ENCODE assay signal across 17 cellular contexts in genomic region chr1:22115281-22115680, GRCh38. TPM values are rescaled to one million over a fixed set of nuclear protein-coding genes. Genes with fewer than 3 reads are reported as not detected.
DNase-seq lines count a peak whose midpoint lies in the region; ATAC-seq and TF ChIP-seq lines count a peak whose summit lies in the region.
"Had no signal": no experiment of that assay in that cellular context is flagged by ENCODE, and none has a peak within 500 bp of the region (broad histone marks: within the 10 kb centered on the region; RNA-seq: fewer than 3 reads in every experiment).

No MANE protein-coding gene starts in this region.

- no peaks in the 10 kb centered on the region for H3K9me2 ChIP-seq in GM23338 (ENCODE audit: insufficient read depth)

- no peaks in the 10 kb centered on the region for H3K9me3 ChIP-seq in CD4-positive, CD25-positive, alpha-beta regulatory T cell (ENCODE audit: control insufficient read depth in 2 of 2, low read length in 2 of 2)
- H3K9me3 ChIP-seq: BLaER1 treated with 17β-estradiol and CSF1 and Interleukin-3, amounts not matched to agents 10 nM and 100 nM; gastroesophageal sphincter; tibial nerve had no signal

- no peaks in the 10 kb centered on the region for H3K27me3 Mint-ChIP-seq in CD4-positive, CD25-positive, alpha-beta regulatory T cell
- H3K27me3 Mint-ChIP-seq in GM23338 (ENCODE audit: insufficient read depth, low read depth, poor library complexity) (peaks cover 20% of the 10 kb centered on the region), chondrocyte (ENCODE audit: low read depth) (no peaks in the 10 kb centered on the region), nephron progenitor cell (ENCODE audit: low read depth, poor library complexity) (no peaks in the 10 kb centered on the region)

- H4K20me1 ChIP-seq in GM23338 (replicated peaks; ENCODE audit: insufficient read depth), result peaks cover 21% of the 10 kb centered on the region; the same call in 1 of the 2 replicates

- H3K27me3 ChIP-seq in CD4-positive, CD25-positive, alpha-beta regulatory T cell (ENCODE audit: control insufficient read depth, insufficient read depth, low read length), result no peaks in the 10 kb centered on the region
- H3K27me3 ChIP-seq in GM23338 (ENCODE audit: insufficient read depth), result no peaks in the 10 kb centered on the region
- H3K27me3 ChIP-seq: BLaER1 treated with 17β-estradiol and CSF1 and Interleukin-3, amounts not matched to agents 10 nM and 100 nM; gastroesophageal sphincter; tibial nerve had no signal

- no peaks in the 10 kb centered on the region for H3K4me1 ChIP-seq in CD4-positive, CD25-positive, alpha-beta regulatory T cell (ENCODE audit: control insufficient read depth, insufficient read depth, low read length, poor library complexity, severe bottlenecking)
- peaks cover 5% of the 10 kb centered on the region; the same call in 1 of the 2 replicates for H3K4me1 ChIP-seq in GM23338 (ENCODE audit: insufficient read depth)

- ATAC-seq in CD4-positive, CD25-positive, alpha-beta regulatory T cell (ENCODE audit: low read depth in 2 of 2), result no peak
- no peak for ATAC-seq in GM23338
- no peak for ATAC-seq in HG02938 (IDR thresholded peaks at IDR 0.05; ENCODE audit: unreplicated experiment)
- ATAC-seq: gastroesophageal sphincter, HCT116 had no signal

- H3K36me3 Mint-ChIP-seq in CD4-positive, CD25-positive, alpha-beta regulatory T cell, result peaks cover 24% of the 10 kb centered on the region
- H3K36me3 Mint-ChIP-seq in GM23338 (ENCODE audit: low read depth) (no peaks in the 10 kb centered on the region; the same call in 2 of the 3 replicates), chondrocyte (ENCODE audit: low read depth) (peaks cover 17% of the 10 kb centered on the region), nephron progenitor cell (ENCODE audit: low read depth) (peaks cover 8% of the 10 kb centered on the region)

- intact Hi-C loops in posterior vena cava (cut with DNase I), result loop anchor here (10.0 kb wide), 2 partner anchors 300 to 530 kb away; partner anchors contain the start of gene C1QC (in 1 of the 2)

- TF ChIP-seq CTCF in GM23338 (conservative IDR thresholded peaks at IDR 0.05; ENCODE audit: low read depth in 2 of 2), result no peak
- no peak for TF ChIP-seq CTCF in chondrocyte (IDR thresholded peaks at IDR 0.05)
- no peak for TF ChIP-seq CTCF in nephron progenitor cell (IDR thresholded peaks at IDR 0.05)

- no peak overlapping the region for H2AFZ ChIP-seq in GM23338
- H2AFZ ChIP-seq: PC-9 had no signal

- H3K4me3 Mint-ChIP-seq in CD4-positive, CD25-positive, alpha-beta regulatory T cell, result no peak overlapping the region
- H3K4me3 Mint-ChIP-seq in GM23338 (no peak overlapping the region; the same call in 2 of the 3 replicates), chondrocyte (ENCODE audit: unreplicated experiment) (no peak overlapping the region), nephron progenitor cell (peak overlapping the region; percentile 5)

- no peak overlapping the region for H3K4me3 ChIP-seq in CD4-positive, CD25-positive, alpha-beta regulatory T cell (ENCODE audit: low read depth, low read length)
- H3K4me3 ChIP-seq in GM23338, result no peak overlapping the region
- H3K4me3 ChIP-seq: BLaER1 treated with 17β-estradiol and CSF1 and Interleukin-3, amounts not matched to agents 10 nM and 100 nM; gastroesophageal sphincter; PC-9; tibial nerve had no signal

- DNase-seq in CD4-positive, CD25-positive, alpha-beta regulatory T cell, result no peak
- DNase-seq in GM23338 (ENCODE audit: low spot score) (no peak), chondrocyte (ENCODE audit: low spot score) (no peak), nephron progenitor cell (no peak), posterior vena cava (ENCODE audit: low spot score) (no peak), HK-2 (ENCODE audit: unreplicated experiment) (no peak), NCI-H1417 (lab: John Stamatoyannopoulos, UW) (no peak)
- DNase-seq: activated CD4-positive, alpha-beta T cell treated with anti-CD3 and anti-CD28 coated beads for 1 hour; DND-41; NCI-H510A; PC-9 had no signal

- H3F3A ChIP-seq in GM23338 (replicated peaks; ENCODE audit: low read depth), result no peaks in the 10 kb centered on the region

- peaks cover 4 to 29% (median 17%) of the 10 kb centered on the region in 4 donors for H3K4me1 Mint-ChIP-seq in CD4-positive, CD25-positive, alpha-beta regulatory T cell
- H3K4me1 Mint-ChIP-seq in GM23338, result peaks cover 31% of the 10 kb centered on the region
- peaks cover 44% of the 10 kb centered on the region for H3K4me1 Mint-ChIP-seq in chondrocyte (ENCODE audit: low read depth)
- H3K4me1 Mint-ChIP-seq in nephron progenitor cell, result peaks cover 42% of the 10 kb centered on the region

- no peak overlapping the region for H3K4me2 ChIP-seq in GM23338
- H3K4me2 ChIP-seq: BLaER1 treated with 17β-estradiol and CSF1 and Interleukin-3, amounts not matched to agents 10 nM and 100 nM; KMS-11; PC-9 had no signal

- peak overlapping the region; percentile 48 to 94 (median 84) for H3K27ac Mint-ChIP-seq in CD4-positive, CD25-positive, alpha-beta regulatory T cell
- peak overlapping the region; percentile 23; the same call in 1 of the 2 replicates for H3K27ac Mint-ChIP-seq in GM23338
- H3K27ac Mint-ChIP-seq in chondrocyte (ENCODE audit: unreplicated experiment), result peak overlapping the region; percentile 83
- H3K27ac Mint-ChIP-seq in nephron progenitor cell, result peak overlapping the region; percentile 62

- peaks cover 12% of the 10 kb centered on the region; the same call in 1 of the 2 replicates for H3K79me2 ChIP-seq in GM23338 (replicated peaks; ENCODE audit: insufficient read depth)

- no peak overlapping the region for H3K27ac ChIP-seq in CD4-positive, CD25-positive, alpha-beta regulatory T cell (ENCODE audit: insufficient read depth, low read length, poor library complexity, severe bottlenecking)
- no peak overlapping the region for H3K27ac ChIP-seq in GM23338 (ENCODE audit: low read depth)
- H3K27ac ChIP-seq: BLaER1 treated with 17β-estradiol and CSF1 and Interleukin-3, amounts not matched to agents 10 nM and 100 nM; gastroesophageal sphincter; KMS-11; PC-9 had no signal

- no peaks in the 10 kb centered on the region for H3K9me3 Mint-ChIP-seq in CD4-positive, CD25-positive, alpha-beta regulatory T cell
- H3K9me3 Mint-ChIP-seq in GM23338, result no peaks in the 10 kb centered on the region; the same call in 2 of the 3 replicates
- H3K9me3 Mint-ChIP-seq in chondrocyte (ENCODE audit: low read depth), result no peaks in the 10 kb centered on the region
- H3K9me3 Mint-ChIP-seq in nephron progenitor cell, result no peaks in the 10 kb centered on the region

- peaks cover 49% of the 10 kb centered on the region for H3K36me3 ChIP-seq in CD4-positive, CD25-positive, alpha-beta regulatory T cell (ENCODE audit: control insufficient read depth, insufficient read depth, low read length)
- H3K36me3 ChIP-seq in GM23338 (ENCODE audit: insufficient read depth), result no peaks in the 10 kb centered on the region

TF ChIP-seq in GM23338, 12 proteins besides CTCF, POLR2A, EP300 and RAD21 (continues in another document):
- no peak for TF ChIP-seq JUNB (IDR thresholded peaks at IDR 0.05; ENCODE audit: unreplicated experiment)

RNA-seq across cellular contexts. Expression of gene WNT4, which starts 27.6 kb away (rescaled TPM):
- not detected for total RNA-seq in CD4-positive, CD25-positive, alpha-beta regulatory T cell
- under 1 TPM in 2 of 4 donors, not detected in 2; 0.06 to 0.13 TPM for polyA plus RNA-seq in CD4-positive, CD25-positive, alpha-beta regulatory T cell
- 0.59 TPM in 1 of 2 replicates, not detected in the other for total RNA-seq in GM23338 (2014; rRNA removed; shearing (Covaris generic))
- polyA plus RNA-seq in GM23338 (2016; fragmentation: Nextera tagmentation; extraction: Ambion mirVana), result 0.26 and 0.79 TPM in 2 replicates
- total RNA-seq in chondrocyte, result 0.05 to 0.46 TPM (median 0.08 TPM) in 3 replicates
- total RNA-seq in posterior vena cava, result under 1 TPM; 0.10 to 0.32 TPM

Comparison
In these comparisons a context has a peak if more than half of its experiments do, and no peak if none do; other contexts are left out.
1. H3K27ac Mint-ChIP-seq: peak in every context shown above with its lines; median percentile 84 in CD4-positive, CD25-positive, alpha-beta regulatory T cell; 83 in chondrocyte; 62 in nephron progenitor cell; 23 in GM23338.